ENCODE assay signal across 13 cellular contexts in genomic region chr9:104280216-104280585, GRCh38.
"Had no signal": no experiment of that assay in that cellular context is flagged by ENCODE, and none has a peak within 500 bp of the region (broad histone marks: within the 10 kb centered on the region; RNA-seq: fewer than 3 reads in every experiment).

No MANE protein-coding gene starts in this region.

- H3K27ac ChIP-seq: gastrocnemius medialis, hepatocyte, ovary had no signal

- FAIRE-seq: colon, TTC549 had no signal

- H3K4me3 ChIP-seq: gastrocnemius medialis, hepatocyte, ovary had no signal

- DNase-seq: activated B cell treated with CpG ODN at 0.5 μM for 24 hours; activated CD4-positive, alpha-beta T cell treated with anti-CD3 and anti-CD28 coated beads, Interleukin-2, amount 10 ng/mL, durations not matched to agents 24 days and 14 days; activated CD8-positive, alpha-beta memory T cell treated with anti-CD3 and anti-CD28 coated beads for 24 hours; activated naive CD4-positive, alpha-beta T cell treated with anti-CD3 and anti-CD28 coated beads, Interleukin-2, amount 10 ng/mL, durations not matched to agents 7 days and 5 days; amygdala; gastrocnemius medialis; ovary; stimulated activated CD4-positive, alpha-beta T cell treated with anti-CD3 and anti-CD28 coated beads, Interleukin-4, amount 100 ng/mL, for 24 hours; T-helper 2 cell had no signal

- H3K36me3 ChIP-seq: gastrocnemius medialis, ovary had no signal

- H3K9me3 ChIP-seq: gastrocnemius medialis, ovary had no signal

- H3K79me2 ChIP-seq: hepatocyte had no signal

- H2AFZ ChIP-seq: hepatocyte had no signal

- ATAC-seq: activated T-helper 17 cell treated with anti-CD3 and anti-CD28 coated beads, Interleukin-2, amount 50 U/mL, for 72 hours; gastrocnemius medialis had no signal

- H3K4me1 ChIP-seq: gastrocnemius medialis had no signal

- H3K4me2 ChIP-seq: hepatocyte had no signal

- H3K27me3 ChIP-seq: gastrocnemius medialis, hepatocyte, ovary had no signal
